Comparison of ENCODE assay signal across 8 cellular contexts in genomic region chr2:137467246-137467862, GRCh38.
DNase-seq lines count a peak whose midpoint lies in the region; ATAC-seq and TF ChIP-seq lines count a peak whose summit lies in the region.

No MANE protein-coding gene starts in this region.

- no peak overlapping the region for H3K4me2 ChIP-seq in KMS-11

- TF ChIP-seq CTCF in cardiac muscle cell (IDR thresholded peaks at IDR 0.05; ENCODE audit: low read depth, low read length) (peak; percentile 40), KMS-11 (conservative IDR thresholded peaks at IDR 0.05; ENCODE audit: low read depth, low read length) (peak; percentile 43), left ventricle myocardium inferior (IDR thresholded peaks at IDR 0.05; ENCODE audit: borderline replicate concordance) (peak; percentile 71)

- no peaks in the 10 kb centered on the region for H3K27me3 ChIP-seq in cardiac muscle cell
- H3K27me3 ChIP-seq in KMS-11 (ENCODE audit: insufficient read depth, low read depth) = no peaks in the 10 kb centered on the region
- no peaks in the 10 kb centered on the region for H3K27me3 ChIP-seq in left ventricle myocardium inferior (ENCODE audit: low read depth)

- H4K20me1 ChIP-seq in KMS-11 (ENCODE audit: insufficient read depth) = no peaks in the 10 kb centered on the region

- H3K4me3 ChIP-seq in cardiac muscle cell (no peak overlapping the region), KMS-11 (IDR thresholded peaks at IDR 0.05; ENCODE audit: insufficient read depth, low read depth, low read length) (no peak overlapping the region), left ventricle myocardium inferior (no peak overlapping the region)

- no peak overlapping the region for H3K9ac ChIP-seq in KMS-11

- peak; percentile 3 to 55 for DNase-seq in cardiac muscle cell (ENCODE audit: low read depth in 1 of 2, low spot score in 1 of 2)
- DNase-seq in left ventricle myocardium superior = no peak
- peak; percentile 11 for DNase-seq in H4 (ENCODE audit: low spot score)
- DNase-seq in left ventricle myocardium inferior = no peak
- peak; percentile 11 for DNase-seq in stromal cell of bone marrow (ENCODE audit: low read depth)
- no peak for DNase-seq in activated effector memory CD4-positive, alpha-beta T cell treated with anti-CD3 and anti-CD28 coated beads, Interleukin-2, amount 50 U/mL, for 16 hours

- H3K9me3 ChIP-seq in cardiac muscle cell (ENCODE audit: low read depth) (no peaks in the 10 kb centered on the region), left ventricle myocardium inferior (replicated peaks) (no peaks in the 10 kb centered on the region)

- intact Hi-C loops in left ventricle myocardium superior (cut with micrococcal nuclease) (no loop called here), left ventricle myocardium inferior (cut with micrococcal nuclease) (loop anchor here (10.0 kb wide), 1 partner anchor 367 kb away; no protein-coding TSS in a partner anchor)

- H3K27ac ChIP-seq in cardiac muscle cell (no peak overlapping the region), KMS-11 (no peak overlapping the region), left ventricle myocardium inferior (replicated peaks) (no peak overlapping the region)

- ATAC-seq in left ventricle myocardium superior = no peak
- ATAC-seq in SK-N-SH treated with all-trans-retinoic acid at 6 μM for 48 hours = peak; percentile 86

- no peak overlapping the region for H2AFZ ChIP-seq in KMS-11 (ENCODE audit: low read depth)

- no peaks in the 10 kb centered on the region for H3K36me3 ChIP-seq in cardiac muscle cell
- no peaks in the 10 kb centered on the region for H3K36me3 ChIP-seq in KMS-11 (ENCODE audit: insufficient read depth)
- H3K36me3 ChIP-seq in left ventricle myocardium inferior = no peaks in the 10 kb centered on the region

- H3K4me1 ChIP-seq in cardiac muscle cell (ENCODE audit: low read depth) (no peaks in the 10 kb centered on the region), KMS-11 (ENCODE audit: low read depth, poor library complexity, severe bottlenecking) (no peaks in the 10 kb centered on the region), left ventricle myocardium inferior (no peaks in the 10 kb centered on the region)

- no peaks in the 10 kb centered on the region for H3K79me2 ChIP-seq in KMS-11 (ENCODE audit: insufficient read depth, low read depth)

TF ChIP-seq in SK-N-SH treated with all-trans-retinoic acid at 6 μM for 48 hours, 23 proteins besides CTCF, POLR2A, EP300 and RAD21:
- TF ChIP-seq ZNF565 (CRISPR knock-in tag; conservative IDR thresholded peaks at IDR 0.05; ENCODE audit: low read depth) = no peak
- no peak for TF ChIP-seq CSRNP3 (CRISPR knock-in tag; IDR thresholded peaks at IDR 0.05)
- no peak for TF ChIP-seq ZNF8 (CRISPR knock-in tag; IDR thresholded peaks at IDR 0.05)
- TF ChIP-seq CREB5 (CRISPR knock-in tag; IDR thresholded peaks at IDR 0.05; ENCODE audit: low read depth) = no peak
- no peak for TF ChIP-seq BACH2 (CRISPR knock-in tag; IDR thresholded peaks at IDR 0.05; ENCODE audit: borderline replicate concordance)
- no peak for TF ChIP-seq POU6F1 (CRISPR knock-in tag; IDR thresholded peaks at IDR 0.05; ENCODE audit: borderline replicate concordance, low read depth)
- TF ChIP-seq TSHZ2 (CRISPR knock-in tag; IDR thresholded peaks at IDR 0.05) = no peak
- no peak for TF ChIP-seq TCF4 (CRISPR knock-in tag; IDR thresholded peaks at IDR 0.05; ENCODE audit: borderline replicate concordance)
TF ChIP-seq in SK-N-SH treated with all-trans-retinoic acid at 6 μM for 48 hours: peak in this region for 0.

Comparison
In these comparisons a context has a peak if more than half of its experiments do, and no peak if none do; other contexts are left out.
1. DNase-seq: peak in cardiac muscle cell (2 of 2), H4 (single experiment) and stromal cell of bone marrow (single experiment); none in left ventricle myocardium superior (single experiment), left ventricle myocardium inferior (single experiment) and activated effector memory CD4-positive, alpha-beta T cell treated with anti-CD3 and anti-CD28 coated beads, Interleukin-2, amount 50 U/mL, for 16 hours (single experiment).
2. Peak in every context shown above with its lines, with median percentiles within 50 percentile points of each other: CTCF ChIP-seq.